ENCODE assay signal across 9 cellular contexts in genomic region chr4:6308890-6309643, GRCh38. TPM values are rescaled to one million over a fixed set of nuclear protein-coding genes. Genes with fewer than 3 reads are reported as not detected.
DNase-seq lines count a peak whose midpoint lies in the region; ATAC-seq, FAIRE-seq and TF ChIP-seq lines count a peak whose summit lies in the region.
"Had no signal": no experiment of that assay in that cellular context is flagged by ENCODE, and none has a peak within 500 bp of the region (broad histone marks: within the 10 kb centered on the region; RNA-seq: fewer than 3 reads in every experiment).

No MANE protein-coding gene starts in this region.

- TF ChIP-seq CTCF in keratinocyte (optimal IDR thresholded peaks at IDR 0.05 in 1 of 3, IDR thresholded peaks at IDR 0.05 in 1 of 3, conservative IDR thresholded peaks at IDR 0.05 in 1 of 3; ENCODE audit: extremely low read depth in 1 of 3, insufficient read depth in 2 of 3, low read length in 3 of 3) (no peak), suprapubic skin (IDR thresholded peaks at IDR 0.05) (no peak), RWPE1 (conservative IDR thresholded peaks at IDR 0.05; ENCODE audit: low read depth) (no peak)

- CTCF ChIA-PET in RWPE1 (lab: Yijun Ruan, JAX): no interaction called here

- peaks cover 29% of the 10 kb centered on the region for H3K27me3 ChIP-seq in keratinocyte (ENCODE audit: control insufficient read depth, extremely low read depth, insufficient read depth, low read length)
- peaks cover 19% of the 10 kb centered on the region for H3K27me3 ChIP-seq in suprapubic skin

- DNase-seq in NCI-H2196 (lab: John Stamatoyannopoulos, UW; ENCODE audit: unreplicated experiment): peak; percentile 35
- no peak for DNase-seq in NCI-H2196 treated with DMSO at 0.1 percent for 48 hours (lab: John Stamatoyannopoulos, UW; ENCODE audit: unreplicated experiment)
- peak; percentile 5 for DNase-seq in activated gamma-delta T cell treated with anti-CD3 and anti-CD28 coated beads, Interleukin-2, amount 50 U/mL, for 16 hours (ENCODE audit: low read depth)
- no peak for DNase-seq in keratinocyte (ENCODE audit: low read depth, low spot score)
- no peak for DNase-seq in suprapubic skin (ENCODE audit: low spot score in 2 of 2)
- no peak for DNase-seq in RWPE1 (ENCODE audit: low spot score)

- H3K9me3 ChIP-seq in keratinocyte (ENCODE audit: control insufficient read depth, low read depth, low read length) (no peaks in the 10 kb centered on the region), suprapubic skin (no peaks in the 10 kb centered on the region)

- POLR2A ChIA-PET in RWPE1 (lab: Yijun Ruan, JAX; ENCODE audit: low non-redundant PET): no interaction called here

- dilution Hi-C loops in keratinocyte (cut with MboI; ENCODE audit: extremely low pct_ligation_motif_present, low sequenced_read_pairs): no loop called here

- H4K20me1 ChIP-seq in keratinocyte (ENCODE audit: control insufficient read depth, extremely low read depth, insufficient read depth, low read length): no peaks in the 10 kb centered on the region

- no peak overlapping the region for H2AFZ ChIP-seq in keratinocyte (ENCODE audit: control insufficient read depth, low read length)
- H2AFZ ChIP-seq: PC-9 had no signal

- no peaks in the 10 kb centered on the region for H3K9me1 ChIP-seq in keratinocyte (ENCODE audit: control insufficient read depth, extremely low read depth, insufficient read depth, low read length)

- TF ChIP-seq EP300 in suprapubic skin (IDR thresholded peaks at IDR 0.05): no peak

- H3K4me2 ChIP-seq in keratinocyte (ENCODE audit: control insufficient read depth, extremely low read depth, insufficient read depth, low read depth, low read length): peak overlapping the region; percentile 5
- H3K4me2 ChIP-seq: PC-9 had no signal

- ATAC-seq in HG03469 (IDR thresholded peaks at IDR 0.05; ENCODE audit: unreplicated experiment) (no peak), HG03139 (IDR thresholded peaks at IDR 0.05; ENCODE audit: unreplicated experiment) (no peak)

- no peaks in the 10 kb centered on the region for H3K36me3 ChIP-seq in keratinocyte (ENCODE audit: control insufficient read depth in 2 of 2, extremely low read depth in 1 of 2, insufficient read depth in 2 of 2, low read length in 2 of 2)
- peaks cover 7% of the 10 kb centered on the region for H3K36me3 ChIP-seq in suprapubic skin

- H3K9ac ChIP-seq in keratinocyte (ENCODE audit: control insufficient read depth, extremely low read depth, insufficient read depth, low read length): no peak overlapping the region

- FAIRE-seq in keratinocyte (lab: Jason Lieb, UNC): no peak

- H3K27ac ChIP-seq in keratinocyte (ENCODE audit: control insufficient read depth, insufficient read depth, low read length) (no peak overlapping the region), suprapubic skin (no peak overlapping the region), RWPE1 (no peak overlapping the region)
- H3K27ac ChIP-seq: PC-9 had no signal

- no peak for TF ChIP-seq POLR2A in suprapubic skin (IDR thresholded peaks at IDR 0.05)

- no peaks in the 10 kb centered on the region for H3K79me2 ChIP-seq in keratinocyte (ENCODE audit: control insufficient read depth, insufficient read depth, low read length)

- 20% methylated on average over 2 of the region's 65 CpGs for WGBS in suprapubic skin

- H3K4me3 ChIP-seq in keratinocyte (ENCODE audit: control insufficient read depth in 2 of 3, extremely low read depth in 1 of 3, insufficient read depth in 2 of 3, low read depth in 1 of 3, low read length in 3 of 3) (peak overlapping the region in 1 of 3 experiments; percentile 28), suprapubic skin (peak overlapping the region; percentile 50)
- H3K4me3 ChIP-seq: PC-9 had no signal

- H3K4me1 ChIP-seq in keratinocyte (ENCODE audit: control insufficient read depth, extremely low read depth, insufficient read depth, low read length) (no peaks in the 10 kb centered on the region), suprapubic skin (peaks cover 15% of the 10 kb centered on the region)

RNA-seq across cellular contexts. Expression of gene WFS1, which starts 39.4 kb away (rescaled TPM):
- polyA plus RNA-seq in keratinocyte: 7.0 to 11.7 TPM (median 9.9 TPM) in 3 replicates
- polyA plus RNA-seq in keratinocyte (2011; ENCODE audit: low read depth): 4.8 TPM
- polyA plus RNA-seq in keratinocyte (2011; cell fraction: cytosol; rRNA removed): 3.7 and 6.5 TPM in 2 replicates
- polyA plus RNA-seq in keratinocyte (2011; cell fraction: nucleus; rRNA removed): 23.4 and 31.9 TPM in 2 replicates
- 9.6 and 16.3 TPM in 2 replicates for polyA plus RNA-seq in keratinocyte (2012; ENCODE audit: low replicate concordance)
- 12.4 to 64.5 TPM (median 16.1 TPM) in 3 replicates for polyA minus RNA-seq in keratinocyte
- 14.8 TPM for polyA minus RNA-seq in keratinocyte (2011; cell fraction: cytosol; rRNA and poly(A)+ RNA removed)
- polyA minus RNA-seq in keratinocyte (2011; cell fraction: nucleus; rRNA and poly(A)+ RNA removed): 31.8 and 34.7 TPM in 2 replicates
- total RNA-seq in suprapubic skin: 100 to 1,000 TPM in 1 of 4 donors, 10 to 100 TPM in 3; 31.5 to 124 (median 34.8) TPM

Comparison
In these comparisons a context has a peak if more than half of its experiments do, and no peak if none do; other contexts are left out.
1. DNase-seq: peak in NCI-H2196 (single experiment) and activated gamma-delta T cell treated with anti-CD3 and anti-CD28 coated beads, Interleukin-2, amount 50 U/mL, for 16 hours (single experiment); none in NCI-H2196 treated with DMSO at 0.1 percent for 48 hours (single experiment), keratinocyte (single experiment), suprapubic skin (0 of 2) and RWPE1 (single experiment).